Comparison of ENCODE assay signal across 1 cellular context in the genomic region with DNA sequence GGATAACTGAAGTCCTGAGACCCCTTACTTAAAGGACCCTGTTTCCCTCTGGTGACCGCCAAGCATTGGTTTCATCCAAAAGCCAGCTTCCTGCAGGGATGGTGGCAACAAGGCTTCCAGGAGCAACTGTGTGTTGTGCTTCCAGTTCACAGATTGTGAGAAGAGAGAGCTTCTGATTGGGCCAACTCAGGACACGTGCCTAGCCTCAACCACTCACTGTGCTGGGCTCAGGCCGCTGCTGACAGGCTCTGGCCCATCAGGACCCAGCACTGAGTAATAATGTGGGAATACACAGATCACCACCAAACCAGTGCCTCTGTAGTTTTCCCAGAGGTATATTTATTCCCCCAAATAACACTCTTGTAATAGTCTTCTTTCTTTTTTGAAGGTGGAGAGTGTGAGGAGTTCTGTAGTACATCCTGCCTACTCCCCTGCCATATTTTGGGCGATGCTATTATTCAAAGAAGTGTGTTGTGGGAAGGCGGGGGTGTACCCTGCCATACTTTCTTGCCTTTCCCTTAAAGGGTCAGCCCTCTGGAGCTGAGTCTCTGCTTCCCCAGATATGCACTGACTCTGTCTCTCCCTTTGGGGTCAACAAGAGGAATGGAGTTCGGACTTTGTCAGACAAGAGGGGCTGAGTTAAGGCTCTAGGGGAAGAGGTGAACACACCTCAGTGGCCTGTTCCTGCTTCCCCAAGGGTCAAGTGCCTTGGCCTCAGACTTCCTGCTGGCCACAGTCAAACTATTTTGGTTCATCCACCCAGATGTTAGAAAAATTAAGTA.
TF ChIP-seq lines count a peak whose summit lies in the region.

No MANE protein-coding gene starts in this region.

TF ChIP-seq in endothelial cell of umbilical vein, 7 proteins besides CTCF, POLR2A, EP300 and RAD21:
- TF ChIP-seq GATA2 (IDR thresholded peaks at IDR 0.05; ENCODE audit: insufficient read depth, insufficient read length, low read depth, low read length), result no peak
- TF ChIP-seq MYC (IDR thresholded peaks at IDR 0.05; ENCODE audit: low read depth, low read length), result no peak
- TF ChIP-seq, protein P1, sequence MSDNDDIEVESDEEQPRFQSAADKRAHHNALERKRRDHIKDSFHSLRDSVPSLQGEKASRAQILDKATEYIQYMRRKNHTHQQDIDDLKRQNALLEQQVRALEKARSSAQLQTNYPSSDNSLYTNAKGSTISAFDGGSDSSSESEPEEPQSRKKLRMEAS (IDR thresholded peaks at IDR 0.05; ENCODE audit: insufficient read depth, insufficient read length), result no peak
- no peak for TF ChIP-seq EZH2 (IDR thresholded peaks at IDR 0.05; ENCODE audit: borderline replicate concordance, low read depth, low read length, severe bottlenecking)
- TF ChIP-seq JUN (IDR thresholded peaks at IDR 0.05; ENCODE audit: borderline replicate concordance, insufficient read depth, insufficient read length, low read depth), result no peak
- no peak for TF ChIP-seq FOS (IDR thresholded peaks at IDR 0.05; ENCODE audit: borderline replicate concordance, insufficient read depth, low read length)
- TF ChIP-seq POLR2AphosphoS5 (IDR thresholded peaks at IDR 0.05; ENCODE audit: insufficient read depth, low read depth, low read length), result no peak
TF ChIP-seq in endothelial cell of umbilical vein: peak in this region for 0.
